In the genomic region with DNA sequence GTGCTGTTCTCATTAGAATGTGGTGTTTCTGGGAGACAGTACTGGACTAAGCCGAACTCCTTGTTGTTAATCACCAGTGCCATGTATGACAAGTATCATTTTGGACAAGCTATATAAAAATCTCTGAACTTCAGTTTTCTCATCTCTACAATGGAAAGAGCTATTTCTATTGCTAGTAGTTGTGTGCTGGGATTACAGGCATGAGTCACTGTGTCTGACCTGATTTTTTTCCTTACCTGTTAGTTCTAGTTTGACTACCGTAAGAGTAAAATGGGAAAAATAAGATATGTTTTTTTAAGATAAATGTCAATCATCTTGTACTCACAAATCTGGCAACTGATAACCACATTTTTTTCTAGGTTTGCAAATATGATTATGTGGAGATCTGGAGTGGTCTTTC, we compare ENCODE assay signal across 22 cellular contexts.
"Had no signal": no experiment of that assay in that cellular context is flagged by ENCODE, and none has a peak within 500 bp of the region (broad histone marks: within the 10 kb centered on the region; RNA-seq: fewer than 3 reads in every experiment).

No MANE protein-coding gene starts in this region.

- H3K9me3 ChIP-seq: ascending aorta, esophagus muscularis mucosa, left lung, lower lobe of right lung, right lobe of liver, vagina had no signal

- H3K4me1 ChIP-seq: ascending aorta, esophagus muscularis mucosa, heart right ventricle, left lung, lower lobe of right lung, right lobe of liver, vagina had no signal

- H3K36me3 ChIP-seq: ascending aorta, esophagus muscularis mucosa, heart right ventricle, left lung, lower lobe of right lung, right lobe of liver, vagina had no signal

- H3K27me3 ChIP-seq: ascending aorta, esophagus muscularis mucosa, heart right ventricle, left lung, right lobe of liver, vagina had no signal

- DNase-seq: activated CD4-positive, alpha-beta T cell treated with anti-CD3 and anti-CD28 coated beads for 4 hours; activated CD4-positive, alpha-beta T cell treated with anti-CD3 and anti-CD28 coated beads, Interleukin-2, amount 50 U/mL, for 4 hours; activated CD4-positive, CD25-positive, alpha-beta regulatory T cell; activated CD8-positive, alpha-beta memory T cell treated with anti-CD3 and anti-CD28 coated beads for 24 hours; activated effector memory CD4-positive, alpha-beta T cell treated with anti-CD3 and anti-CD28 coated beads, Interleukin-2, amount 50 U/mL, for 16 hours; activated naive CD4-positive, alpha-beta T cell treated with anti-CD3 and anti-CD28 coated beads, Interleukin-2, amount 10 ng/mL, durations not matched to agents 7 days and 5 days; activated naive CD8-positive, alpha-beta T cell treated with anti-CD3 and anti-CD28 coated beads, Interleukin-2, amount 10 ng/mL, durations not matched to agents 7 days and 5 days; cortex of kidney; effector memory CD8-positive, alpha-beta T cell; foreskin melanocyte; heart right ventricle; left lung; lower lobe of right lung; mesendoderm; natural killer cell; right lobe of liver; stimulated activated CD4-positive, alpha-beta T cell treated with anti-CD3 and anti-CD28 coated beads, Interleukin-12 subunit alpha, Interleukin-12 subunit beta, amount 100 ng/mL, for 4 hours; stimulated activated CD4-positive, alpha-beta T cell treated with anti-CD3 and anti-CD28 coated beads, Interleukin-4, amount 100 ng/mL, for 1 hour; stimulated activated naive CD8-positive, alpha-beta T cell treated with anti-CD3 and anti-CD28 coated beads, Interleukin-15, Interleukin-2, amounts not matched to agents 100 U/mL and 50 U/mL, for 24 hours had no signal

- H3K4me3 ChIP-seq: ascending aorta, esophagus muscularis mucosa, heart right ventricle, left lung, lower lobe of right lung, right lobe of liver, vagina had no signal

- H3K27ac ChIP-seq: ascending aorta, esophagus muscularis mucosa, heart right ventricle, left lung, lower lobe of right lung, right lobe of liver, vagina had no signal
